In genomic region chrX:53316860-53317237, GRCh38 we compare ENCODE assay signal across 13 cellular contexts.
"Had no signal": no experiment of that assay in that cellular context is flagged by ENCODE, and none has a peak within 500 bp of the region (broad histone marks: within the 10 kb centered on the region; RNA-seq: fewer than 3 reads in every experiment).

No MANE protein-coding gene starts in this region.

- H3K4me3 Mint-ChIP-seq: activated naive CD8-positive, alpha-beta T cell; stimulated activated naive B cell treated with anti-CD40 and anti-IgM and Interleukin-4, amounts not matched to agents 10 μg/mL and 1 μg/mL and 100 μg/mL, for 72 hours; T-helper 1 cell treated with Interleukin-12 subunit alpha and Interleukin-12 subunit beta and Interleukin-4 antibody, amounts not matched to agents 30 μg/mL and 1 μg/mL, for 36 hours had no signal

- H3K27ac Mint-ChIP-seq: activated naive CD8-positive, alpha-beta T cell; stimulated activated naive B cell treated with anti-CD40 and anti-IgM and Interleukin-4, amounts not matched to agents 10 μg/mL and 1 μg/mL and 100 μg/mL, for 72 hours; T-helper 1 cell treated with Interleukin-12 subunit alpha and Interleukin-12 subunit beta and Interleukin-4 antibody, amounts not matched to agents 30 μg/mL and 1 μg/mL, for 36 hours had no signal

- H3K9me3 ChIP-seq: heart left ventricle, left lung, lower lobe of right lung, mucosa of descending colon, ovary, psoas muscle, suprapubic skin, tibial artery had no signal

- H3K4me3 ChIP-seq: cardiac muscle cell, heart left ventricle, left lung, lower lobe of right lung, mucosa of descending colon, ovary, psoas muscle, suprapubic skin, tibial artery had no signal

- H3K9me3 Mint-ChIP-seq: stimulated activated naive B cell treated with anti-CD40 and anti-IgM and Interleukin-4, amounts not matched to agents 10 μg/mL and 1 μg/mL and 100 μg/mL, for 72 hours; T-helper 1 cell treated with Interleukin-12 subunit alpha and Interleukin-12 subunit beta and Interleukin-4 antibody, amounts not matched to agents 30 μg/mL and 1 μg/mL, for 36 hours had no signal

- H3K36me3 ChIP-seq: cardiac muscle cell, heart left ventricle, left lung, lower lobe of right lung, ovary, suprapubic skin, tibial artery, WERI-Rb-1 had no signal

- H3K27ac ChIP-seq: cardiac muscle cell, heart left ventricle, left lung, lower lobe of right lung, ovary, psoas muscle, suprapubic skin, tibial artery, WERI-Rb-1 had no signal

- H3K4me1 ChIP-seq: psoas muscle had no signal

- H3K36me3 Mint-ChIP-seq: activated naive CD8-positive, alpha-beta T cell had no signal
